32 cellular contexts compared by ENCODE assay signal in the genomic region with DNA sequence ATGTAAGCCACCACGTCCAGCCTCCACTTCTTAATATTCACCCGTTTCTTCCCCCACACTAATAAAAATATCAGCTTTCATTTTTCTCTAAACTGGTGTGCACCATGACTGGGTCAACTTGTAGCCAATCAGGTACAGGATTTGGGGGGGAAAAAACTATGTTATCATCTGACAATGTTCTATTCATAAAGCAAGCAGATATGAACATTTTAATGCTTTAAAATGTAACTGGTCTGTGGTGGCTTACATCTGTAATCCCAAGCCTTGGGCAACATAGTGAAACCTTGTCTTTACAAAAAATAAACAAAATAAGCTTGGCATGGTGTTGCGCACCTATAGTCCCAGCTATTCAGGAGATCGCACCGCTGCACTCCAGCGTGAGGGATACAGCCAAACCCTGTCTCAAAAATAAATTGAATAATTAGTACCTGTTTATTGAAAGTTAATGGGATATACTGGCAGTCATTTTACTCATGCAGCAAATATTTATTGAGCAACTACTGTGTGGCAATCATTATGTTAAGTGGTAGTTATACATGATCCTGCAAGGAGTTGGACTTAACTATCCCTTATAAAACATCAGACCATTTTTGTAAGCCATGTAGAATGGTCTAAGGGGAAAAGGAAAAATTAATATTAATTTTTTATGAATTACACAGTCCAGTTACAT. TPM values are rescaled to one million over a fixed set of nuclear protein-coding genes. Genes with fewer than 3 reads are reported as not detected.
DNase-seq lines count a peak whose midpoint lies in the region; ATAC-seq, FAIRE-seq and TF ChIP-seq lines count a peak whose summit lies in the region.
"Had no signal": no experiment of that assay in that cellular context is flagged by ENCODE, and none has a peak within 500 bp of the region (broad histone marks: within the 10 kb centered on the region; RNA-seq: fewer than 3 reads in every experiment).

No MANE protein-coding gene starts in this region.

- DNase-seq in IMR-90: peak; percentile 63
- DNase-seq in cardiac fibroblast (ENCODE audit: low read depth in 2 of 2): peak; percentile 47 to 69
- DNase-seq in activated CD4-positive, alpha-beta T cell treated with anti-CD3 and anti-CD28 coated beads for 4 hours: no peak
- no peak for DNase-seq in HFFc6
- no peak for DNase-seq in right atrium auricular region (ENCODE audit: low spot score)
- DNase-seq: activated CD4-positive, alpha-beta T cell treated with anti-CD3 and anti-CD28 coated beads, Interleukin-2, amount 50 U/mL, for 1 hour; activated CD8-positive, alpha-beta memory T cell treated with anti-CD3 and anti-CD28 coated beads, Interleukin-2, amount 10 ng/mL, durations not matched to agents 7 days and 5 days; activated naive CD4-positive, alpha-beta T cell; activated T-cell treated with anti-CD3 and anti-CD28 coated beads, Interleukin-2, amount 50 U/mL, for 48 hours; body of pancreas; effector CD8-positive, alpha-beta T cell; erythroblast; hippocampal formation; immature natural killer cell; NCI-H1092 treated with DMSO at 0.1 percent for 48 hours; NCI-H2029; NCI-H69; psoas muscle; small intestine; stimulated activated naive CD8-positive, alpha-beta T cell treated with anti-CD3 and anti-CD28 coated beads, Interleukin-15, amount 100 ng/mL, for 72 hours; SW 1271; T1000; WERI-Rb-1 had no signal

- in situ Hi-C loops in IMR-90 (cut with MboI; ENCODE audit: low sequenced_read_pairs): no loop called here

- H3K36me3 ChIP-seq in DOHH2 (ENCODE audit: control insufficient read depth, low read length) (no peaks in the 10 kb centered on the region), IMR-90 (ENCODE audit: control insufficient read depth, insufficient read depth, low read length) (no peaks in the 10 kb centered on the region), right atrium auricular region (no peaks in the 10 kb centered on the region)
- H3K36me3 ChIP-seq: BLaER1, gastroesophageal sphincter, WERI-Rb-1 had no signal

- dilution Hi-C loops in IMR-90 (cut with HindIII; ENCODE audit: low sequenced_read_pairs, unreplicated experiment): no loop called here

- 0 out of 2 replicates have a peak, but pooled peaks cover under 1% of the 10 kb centered on the region for H3K9me1 ChIP-seq in IMR-90 (ENCODE audit: insufficient read depth, low read length)

- H3K4me1 ChIP-seq in DOHH2 (ENCODE audit: control insufficient read depth, low read length) (peaks cover 54% of the 10 kb centered on the region), IMR-90 (ENCODE audit: control insufficient read depth, insufficient read depth, low read length) (peaks cover 16% of the 10 kb centered on the region), right atrium auricular region (peaks cover 0 to 22% of the 10 kb centered on the region in 2 donors)
- H3K4me1 ChIP-seq: BLaER1, psoas muscle had no signal

- peaks cover 26% of the 10 kb centered on the region for H3K4me1 Mint-ChIP-seq in HFFc6 (ENCODE audit: low read depth)
- H3K4me1 Mint-ChIP-seq: GM23338; immature natural killer cell; stimulated activated naive CD8-positive, alpha-beta T cell treated with anti-CD3 and anti-CD28 coated beads, Interleukin-15, amount 100 ng/mL, for 72 hours had no signal

- H4K8ac ChIP-seq in IMR-90 (ENCODE audit: low read depth in 2 of 2, low read length in 2 of 2): no peak overlapping the region

- 0 out of 2 replicates have a peak overlapping the region, but pooled peaks have one; percentile 38 for H3K18ac ChIP-seq in IMR-90 (ENCODE audit: low read depth, low read length)

- H3F3A ChIP-seq in DOHH2 (ENCODE audit: control insufficient read depth, insufficient read depth): peaks cover 19% of the 10 kb centered on the region

- no peak overlapping the region for H3K56ac ChIP-seq in IMR-90 (ENCODE audit: extremely low read depth, insufficient read depth, low read length)

- intact Hi-C loops in IMR-90 (cut with micrococcal nuclease): no loop called here

- 0 out of 2 replicates have a peak overlapping the region, but pooled peaks have one; percentile 23 for H3K4me2 ChIP-seq in DOHH2 (ENCODE audit: low read length)
- H3K4me2 ChIP-seq in IMR-90 (ENCODE audit: low read depth, low read length): peak overlapping the region; percentile 34; the same call in 1 of the 2 replicates
- H3K4me2 ChIP-seq: BLaER1, GM23338 had no signal

- no peak overlapping the region for H3K27ac Mint-ChIP-seq in HFFc6
- H3K27ac Mint-ChIP-seq: activated CD8-positive, alpha-beta memory T cell treated with anti-CD3 and anti-CD28 coated beads, Interleukin-2, amount 10 ng/mL, durations not matched to agents 7 days and 5 days; GM23338; immature natural killer cell; stimulated activated naive CD8-positive, alpha-beta T cell treated with anti-CD3 and anti-CD28 coated beads, Interleukin-15, amount 100 ng/mL, for 72 hours had no signal

- no peaks in the 10 kb centered on the region for H3K79me1 ChIP-seq in IMR-90 (ENCODE audit: low read depth in 1 of 2, low read length in 2 of 2)

- no peak for TF ChIP-seq POLR2A in IMR-90 (IDR thresholded peaks at IDR 0.05; ENCODE audit: low read depth, low read length)

- POLR2A ChIA-PET in IMR-90 (lab: Charles Lee; ENCODE audit: unreplicated experiment): no interaction called here

- 0 out of 2 replicates have a peak overlapping the region, but pooled peaks have one; percentile 35 for H2AK5ac ChIP-seq in IMR-90 (ENCODE audit: low read depth, low read length)

- H3K23ac ChIP-seq in IMR-90 (ENCODE audit: low read depth, low read length): no peak overlapping the region

- no peaks in the 10 kb centered on the region for H3K9me3 Mint-ChIP-seq in HFFc6
- H3K9me3 Mint-ChIP-seq: GM23338; immature natural killer cell; stimulated activated naive CD8-positive, alpha-beta T cell treated with anti-CD3 and anti-CD28 coated beads, Interleukin-15, amount 100 ng/mL, for 72 hours had no signal

- H3K79me2 ChIP-seq in DOHH2 (ENCODE audit: control insufficient read depth, low read length): no peaks in the 10 kb centered on the region

- peak; percentile 27 for FAIRE-seq in islet of Langerhans (lab: Jason Lieb, UNC)
- FAIRE-seq: colon, GM18507, small intestine had no signal

- H3K9me2 ChIP-seq in DOHH2 (replicated peaks; ENCODE audit: control insufficient read depth, low read length): no peaks in the 10 kb centered on the region

- BruUV-seq in IMR-90 (replicated peaks; lab: Mats Ljungman, UMichigan): no TSS peak

- H3K27me3 ChIP-seq in DOHH2 (ENCODE audit: control insufficient read depth, low read length) (no peaks in the 10 kb centered on the region), IMR-90 (ENCODE audit: control insufficient read depth, insufficient read depth, low read length) (no peaks in the 10 kb centered on the region), right atrium auricular region (no peaks in the 10 kb centered on the region)
- H3K27me3 ChIP-seq: BLaER1, body of pancreas, gastroesophageal sphincter had no signal

- no peak overlapping the region for H2AK9ac ChIP-seq in IMR-90 (replicated peaks; ENCODE audit: low read depth, low read length, poor library complexity)

- H2BK120ac ChIP-seq in IMR-90 (ENCODE audit: low read depth, low read length): 0 out of 2 replicates have a peak overlapping the region, but pooled peaks have one; percentile 23

- CTCF ChIA-PET in IMR-90 (lab: Yijun Ruan, JAX): no interaction called here

- H3K27ac ChIP-seq in DOHH2 (ENCODE audit: low read depth, low read length) (no peak overlapping the region), IMR-90 (ENCODE audit: insufficient read depth, low read length) (no peak overlapping the region), right atrium auricular region (no peak overlapping the region)
- H3K27ac ChIP-seq: BLaER1, body of pancreas, gastroesophageal sphincter, psoas muscle, WERI-Rb-1 had no signal

- H3K4ac ChIP-seq in IMR-90 (ENCODE audit: low read depth, low read length): no peak overlapping the region

- H2BK5ac ChIP-seq in IMR-90 (ENCODE audit: low read depth, low read length, poor library complexity, severe bottlenecking): no peak overlapping the region

- no peaks in the 10 kb centered on the region for H3K36me3 Mint-ChIP-seq in HFFc6 (ENCODE audit: low read depth)
- H3K36me3 Mint-ChIP-seq: activated CD8-positive, alpha-beta memory T cell treated with anti-CD3 and anti-CD28 coated beads, Interleukin-2, amount 10 ng/mL, durations not matched to agents 7 days and 5 days; immature natural killer cell had no signal

- WGBS in IMR-90 (ENCODE audit: extremely low coverage in 2 of 2, insufficient read length in 1 of 2), 2 experiments: 100% methylated on average over 1 of the region's 6 CpGs; no CpG with 5 or more reads in 1 of the 2 experiments

- no peak overlapping the region; the same call in 1 of the 2 replicates for H4K91ac ChIP-seq in IMR-90 (ENCODE audit: insufficient read depth, low read depth, low read length)

- H4K20me1 ChIP-seq in DOHH2 (ENCODE audit: control insufficient read depth, insufficient read depth, low read depth, low read length) (no peaks in the 10 kb centered on the region), IMR-90 (ENCODE audit: insufficient read depth, low read length) (no peaks in the 10 kb centered on the region)
- H4K20me1 ChIP-seq: BLaER1 had no signal

- TF ChIP-seq RAD21 in IMR-90 (IDR thresholded peaks at IDR 0.05; ENCODE audit: low read length): no peak

- peak overlapping the region; percentile 16; the same call in 1 of the 2 replicates for H2BK20ac ChIP-seq in IMR-90 (ENCODE audit: low read depth, low read length)

- H2BK15ac ChIP-seq in IMR-90 (ENCODE audit: low read depth, low read length): no peak overlapping the region

- ATAC-seq in IMR-90 (ENCODE audit: low read depth) (peak; percentile 55), GM21360 (IDR thresholded peaks at IDR 0.05; ENCODE audit: unreplicated experiment) (no peak)
- ATAC-seq: activated CD8-positive, alpha-beta memory T cell treated with anti-CD3 and anti-CD28 coated beads, Interleukin-2, amount 10 ng/mL, durations not matched to agents 7 days and 5 days; body of pancreas; gastroesophageal sphincter; GM23338; left lobe of liver; psoas muscle; stimulated activated naive CD8-positive, alpha-beta T cell treated with anti-CD3 and anti-CD28 coated beads, Interleukin-15, amount 100 ng/mL, for 72 hours had no signal

- H3K4me3 ChIP-seq in DOHH2 (ENCODE audit: low read length) (no peak overlapping the region), IMR-90 (ENCODE audit: insufficient read depth, low read depth, low read length) (no peak overlapping the region), cardiac fibroblast (replicated peaks in 1 of 2; ENCODE audit: low read depth in 2 of 2, low read length in 2 of 2) (no peak overlapping the region), right atrium auricular region (no peak overlapping the region)
- H3K4me3 ChIP-seq: BLaER1, body of pancreas, gastroesophageal sphincter, GM23338, psoas muscle had no signal

- H3K27me3 Mint-ChIP-seq in HFFc6 (ENCODE audit: insufficient read depth): peaks cover 5% of the 10 kb centered on the region; the same call in 1 of the 2 replicates

- no peak overlapping the region for H3K4me3 Mint-ChIP-seq in HFFc6
- H3K4me3 Mint-ChIP-seq: activated CD8-positive, alpha-beta memory T cell treated with anti-CD3 and anti-CD28 coated beads, Interleukin-2, amount 10 ng/mL, durations not matched to agents 7 days and 5 days; GM23338; immature natural killer cell; stimulated activated naive CD8-positive, alpha-beta T cell treated with anti-CD3 and anti-CD28 coated beads, Interleukin-15, amount 100 ng/mL, for 72 hours had no signal

- H3K9me3 ChIP-seq in DOHH2 (ENCODE audit: control insufficient read depth, insufficient read depth, low read length) (no peaks in the 10 kb centered on the region), IMR-90 (ENCODE audit: control insufficient read depth, insufficient read depth, low read length) (no peaks in the 10 kb centered on the region), right atrium auricular region (no peaks in the 10 kb centered on the region)
- H3K9me3 ChIP-seq: BLaER1, body of pancreas, gastroesophageal sphincter, psoas muscle had no signal

- no peak overlapping the region for H4K5ac ChIP-seq in IMR-90 (ENCODE audit: low read depth, low read length)

- TF ChIP-seq CTCF in DOHH2 (IDR thresholded peaks at IDR 0.05; ENCODE audit: low read depth, low read length, poor library complexity, severe bottlenecking): no peak
- no peak for TF ChIP-seq CTCF in IMR-90 (conservative IDR thresholded peaks at IDR 0.05; ENCODE audit: low read depth, low read length)
- TF ChIP-seq CTCF in cardiac fibroblast (IDR thresholded peaks at IDR 0.05; ENCODE audit: low read depth, low read length): no peak
- no peak for TF ChIP-seq CTCF in HFFc6 (IDR thresholded peaks at IDR 0.05)
- no peak for TF ChIP-seq CTCF in right atrium auricular region (IDR thresholded peaks at IDR 0.05)

- H3K14ac ChIP-seq in IMR-90 (replicated peaks; ENCODE audit: low read depth, low read length): no peak overlapping the region

- H3K9ac ChIP-seq in IMR-90 (ENCODE audit: low read depth, low read length): no peak overlapping the region
- H3K9ac ChIP-seq: BLaER1 had no signal

- H2AFZ ChIP-seq in IMR-90 (replicated peaks; ENCODE audit: low read length, poor library complexity): no peak overlapping the region

RNA-seq across cellular contexts. Expression of a gene that starts 15.3 kb away (rescaled TPM):
- total RNA-seq in IMR-90 (2012; rRNA removed): 9.0 and 9.2 TPM in 2 replicates
- polyA plus RNA-seq in IMR-90 (2012; rRNA removed): 1.1 and 1.2 TPM in 2 replicates
- 0.14 and 0.44 TPM in 2 replicates for polyA plus RNA-seq in IMR-90 (2012; cell fraction: cytosol; rRNA removed)
- 0.24 and 2.0 TPM in 2 replicates for polyA plus RNA-seq in IMR-90 (2012; cell fraction: nucleus; rRNA removed; ENCODE audit: low replicate concordance)
- total RNA-seq in HFFc6 (2021; fragmentation: NEBNext Ultra II Directional; extraction: Animal tissue kit (Norgen Biotek cat#: 25700)): 1 to 10 TPM; 6.9 to 8.4 (median 7.6) TPM
- total RNA-seq in right atrium auricular region: 10 to 100 TPM; 13.0 to 20.7 TPM

Comparison
In these comparisons a context has a peak if more than half of its experiments do, and no peak if none do; other contexts are left out.
1. DNase-seq: peak in IMR-90 (single experiment) and cardiac fibroblast (2 of 2); none in activated CD4-positive, alpha-beta T cell treated with anti-CD3 and anti-CD28 coated beads for 4 hours (0 of 2), HFFc6 (single experiment) and right atrium auricular region (single experiment).